ENCODE assay signal across 9 cellular contexts in the genomic region with DNA sequence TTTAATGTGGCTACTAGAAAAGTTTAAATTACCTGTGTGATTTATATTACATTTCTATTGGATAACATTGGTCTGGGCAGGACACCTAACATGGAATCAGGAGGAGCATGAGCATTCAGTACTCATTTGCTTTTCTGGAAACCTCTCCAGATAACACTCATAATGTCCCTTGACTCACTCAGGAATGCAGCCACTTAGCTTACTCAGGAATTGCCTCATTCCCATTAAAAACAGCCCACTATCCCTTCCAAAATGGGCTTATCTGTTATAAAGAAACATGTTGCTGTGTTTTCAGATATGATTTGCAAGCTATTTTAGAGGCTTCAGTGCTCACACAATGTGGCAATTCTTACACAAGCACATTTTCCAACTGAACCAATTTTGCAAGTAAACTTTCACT. TPM values are rescaled to one million over a fixed set of nuclear protein-coding genes. Genes with fewer than 3 reads are reported as not detected.
DNase-seq lines count a peak whose midpoint lies in the region; ATAC-seq, FAIRE-seq and TF ChIP-seq lines count a peak whose summit lies in the region.
"Had no signal": no experiment of that assay in that cellular context is flagged by ENCODE, and none has a peak within 500 bp of the region (broad histone marks: within the 10 kb centered on the region; RNA-seq: fewer than 3 reads in every experiment).

No MANE protein-coding gene starts in this region.

- H2AFZ ChIP-seq in K562 (ENCODE audit: low read depth, low read length) = no peak overlapping the region
- H2AFZ ChIP-seq in keratinocyte (ENCODE audit: control insufficient read depth, low read length) = peak overlapping the region; percentile 42

- no peaks in the 10 kb centered on the region for H3K36me3 ChIP-seq in K562 (ENCODE audit: control insufficient read depth, insufficient read depth, low read length)
- no peaks in the 10 kb centered on the region for H3K36me3 ChIP-seq in keratinocyte (ENCODE audit: control insufficient read depth in 2 of 2, extremely low read depth in 1 of 2, insufficient read depth in 2 of 2, low read length in 2 of 2)
- no peaks in the 10 kb centered on the region for H3K36me3 ChIP-seq in thyroid gland

- intact Hi-C loops in K562 (cut with micrococcal nuclease) (no loop called here), thyroid gland (cut with DNase I) (no loop called here)

- H3K9me1 ChIP-seq in K562 (ENCODE audit: control insufficient read depth, insufficient read depth, low read length) = no peaks in the 10 kb centered on the region
- no peaks in the 10 kb centered on the region for H3K9me1 ChIP-seq in keratinocyte (ENCODE audit: control insufficient read depth, extremely low read depth, insufficient read depth, low read length)

- dilution Hi-C loops in keratinocyte (cut with MboI; ENCODE audit: extremely low pct_ligation_motif_present, low sequenced_read_pairs) = no loop called here

- H3K9me3 ChIP-seq in K562 (replicated peaks; ENCODE audit: control insufficient read depth, insufficient read depth, low read depth, low read length) (no peaks in the 10 kb centered on the region), keratinocyte (ENCODE audit: control insufficient read depth, low read depth, low read length) (no peaks in the 10 kb centered on the region), thyroid gland (no peaks in the 10 kb centered on the region)

- DNase-seq in HT1080 (ENCODE audit: low read depth) (peak; percentile 80), K562 (ENCODE audit: extremely low read depth in 1 of 4, low spot score in 3 of 4) (peak in 3 of 4 experiments; percentile 7 to 38 (median 12)), keratinocyte (ENCODE audit: low read depth, low spot score) (peak; percentile 33), thyroid gland (no peak), ecto neural progenitor cell (ENCODE audit: low spot score) (no peak), HPDE6-E6E7 (ENCODE audit: extremely low spot score) (no peak)

- H3K9ac ChIP-seq in K562 (ENCODE audit: insufficient read depth in 1 of 2, low read depth in 2 of 2, low read length in 2 of 2) (0 out of 4 replicates have a peak overlapping the region, but pooled peaks of 1 of the 2 experiments have one; percentile 22), keratinocyte (ENCODE audit: control insufficient read depth, extremely low read depth, insufficient read depth, low read length) (peak overlapping the region; percentile 31)

- no peak for TF ChIP-seq POLR2A in K562 (conservative IDR thresholded peaks at IDR 0.05)
- TF ChIP-seq POLR2A in thyroid gland (IDR thresholded peaks at IDR 0.05) = no peak

- ATAC-seq in K562 = peak; percentile 62
- no peak for ATAC-seq in HG03439 (IDR thresholded peaks at IDR 0.05; ENCODE audit: unreplicated experiment)
- ATAC-seq in GM19324 (IDR thresholded peaks at IDR 0.05; ENCODE audit: low FRiP score, unreplicated experiment) = no peak

- H3K27ac ChIP-seq in K562 (ENCODE audit: extremely low read depth, low read depth, low read length) = peak overlapping the region; percentile 77; the same call in 2 of the 3 replicates
- H3K27ac ChIP-seq in keratinocyte (ENCODE audit: control insufficient read depth, insufficient read depth, low read length) = peak overlapping the region; percentile 93
- peak overlapping the region; percentile 56 to 82 (median 82) for H3K27ac ChIP-seq in thyroid gland
- H3K27ac ChIP-seq: VCaP had no signal

- CTCF ChIA-PET in K562 (lab: Yijun Ruan, JAX; ENCODE audit: low intra/inter-chr PET ratio) = no interaction called here

- POLR2A ChIA-PET in K562 (lab: Yijun Ruan, JAX) = interaction anchor here (0.7 to 2.1 kb wide), 3 partner anchors 16 to 19 kb away, joined by 3 to 5 read pairs (median 4); partner anchors contain the start of gene GBE1

- H3K4me3 ChIP-seq in K562 = no peak overlapping the region
- no peak overlapping the region for H3K4me3 ChIP-seq in keratinocyte (ENCODE audit: control insufficient read depth in 2 of 3, extremely low read depth in 1 of 3, insufficient read depth in 2 of 3, low read depth in 1 of 3, low read length in 3 of 3)
- H3K4me3 ChIP-seq in thyroid gland (replicated peaks in 1 of 3) = no peak overlapping the region

- in situ Hi-C loops in K562 (cut with MboI) = no loop called here

- TF ChIP-seq CTCF in K562 (IDR thresholded peaks at IDR 0.05 in 2 of 3, conservative IDR thresholded peaks at IDR 0.05 in 1 of 3; ENCODE audit: insufficient read depth in 2 of 3, low read depth in 1 of 3, low read length in 3 of 3) (no peak), keratinocyte (optimal IDR thresholded peaks at IDR 0.05 in 1 of 3, IDR thresholded peaks at IDR 0.05 in 1 of 3, conservative IDR thresholded peaks at IDR 0.05 in 1 of 3; ENCODE audit: extremely low read depth in 1 of 3, insufficient read depth in 2 of 3, low read length in 3 of 3) (no peak), thyroid gland (IDR thresholded peaks at IDR 0.05) (no peak)

- no TSS peak for BruUV-seq in K562 (replicated peaks; lab: Mats Ljungman, UMichigan)

- TF ChIP-seq EP300 in K562 (IDR thresholded peaks at IDR 0.05; ENCODE audit: low read length) = peak; percentile 38; the same call in 1 of the 2 replicates

- FAIRE-seq in K562 (lab: Jason Lieb, UNC) (peak; percentile 23), keratinocyte (lab: Jason Lieb, UNC) (peak; percentile 97)

- H3K4me1 ChIP-seq in K562 (replicated peaks in 1 of 2; ENCODE audit: control insufficient read depth in 2 of 2, insufficient read depth in 2 of 2, low read length in 2 of 2) (peaks cover 0 to 22% of the 10 kb centered on the region in 2 experiments; a peak in 4 of 5 replicates), keratinocyte (ENCODE audit: control insufficient read depth, extremely low read depth, insufficient read depth, low read length) (peaks cover 36% of the 10 kb centered on the region), thyroid gland (peaks cover 19 to 37% of the 10 kb centered on the region in 2 donors)

- no peak for TF ChIP-seq RAD21 in K562 (CRISPR knock-in tag; conservative IDR thresholded peaks at IDR 0.05 in 1 of 2, IDR thresholded peaks at IDR 0.05 in 1 of 2)

- no peaks in the 10 kb centered on the region for H3K27me3 ChIP-seq in K562 (ENCODE audit: control insufficient read depth in 2 of 2, insufficient read depth in 2 of 2, low read length in 2 of 2)
- no peaks in the 10 kb centered on the region for H3K27me3 ChIP-seq in keratinocyte (ENCODE audit: control insufficient read depth, extremely low read depth, insufficient read depth, low read length)
- no peaks in the 10 kb centered on the region for H3K27me3 ChIP-seq in thyroid gland

- no peaks in the 10 kb centered on the region for H4K20me1 ChIP-seq in K562 (replicated peaks; ENCODE audit: control insufficient read depth, insufficient read depth, low read length)
- H4K20me1 ChIP-seq in keratinocyte (ENCODE audit: control insufficient read depth, extremely low read depth, insufficient read depth, low read length) = no peaks in the 10 kb centered on the region

- 0 out of 3 replicates have a peak, but pooled peaks cover 10% of the 10 kb centered on the region for H3K79me2 ChIP-seq in K562 (ENCODE audit: control insufficient read depth, insufficient read depth, low read length)
- peaks cover 4% of the 10 kb centered on the region for H3K79me2 ChIP-seq in keratinocyte (ENCODE audit: control insufficient read depth, insufficient read depth, low read length)

- H3K4me2 ChIP-seq in K562 (ENCODE audit: insufficient read depth, low read length) = no peak overlapping the region
- peak overlapping the region; percentile 78 for H3K4me2 ChIP-seq in keratinocyte (ENCODE audit: control insufficient read depth, extremely low read depth, insufficient read depth, low read depth, low read length)

TF ChIP-seq in K562, 482 proteins besides CTCF, POLR2A, EP300 and RAD21 (continues in another document):
- TF ChIP-seq TAL1 (IDR thresholded peaks at IDR 0.05) = peak; percentile 13; the same call in 1 of the 2 replicates
- no peak for TF ChIP-seq NUFIP1 (IDR thresholded peaks at IDR 0.05; ENCODE audit: partially characterized antibody)
- TF ChIP-seq JUN (IDR thresholded peaks at IDR 0.05; ENCODE audit: borderline replicate concordance, low read depth, low read length) = peak; percentile 29; the same call in 1 of the 2 replicates
- no peak for TF ChIP-seq JUN (CRISPR knock-in tag; IDR thresholded peaks at IDR 0.05; ENCODE audit: borderline replicate concordance)
- 0 out of 2 replicates have a peak, but pooled peaks have one; percentile 10 for TF ChIP-seq CEBPG (CRISPR knock-in tag; IDR thresholded peaks at IDR 0.05)
- TF ChIP-seq CEBPG (tag; conservative IDR thresholded peaks at IDR 0.05 in 1 of 2, IDR thresholded peaks at IDR 0.05 in 1 of 2) = peak in 1 of 2 experiments; percentile 78; a peak in 3 of 4 replicates

RNA-seq across cellular contexts. Expression of gene GBE1, which starts 17.1 kb away (rescaled TPM):
- total RNA-seq in HT1080 (2014; rRNA removed; shearing (Covaris generic)) = 31.3 and 35.1 TPM in 2 replicates
- 46.5 and 55.8 TPM in 2 replicates for polyA plus RNA-seq in HT1080 (2015; cell fraction: cytosol; rRNA removed)
- polyA plus RNA-seq in HT1080 (2015; cell fraction: nucleus; rRNA removed) = 66.3 and 81.4 TPM in 2 replicates
- 23.8 and 50.0 TPM in 2 replicates for total RNA-seq in K562 (2011; cell fraction: chromatin; rRNA removed; ENCODE audit: low replicate concordance)
- total RNA-seq in K562 (2011; cell fraction: nucleolus; rRNA removed) = 12.1 and 12.3 TPM in 2 replicates
- total RNA-seq in K562 (2011; cell fraction: nucleoplasm; rRNA removed) = 17.7 and 23.6 TPM in 2 replicates
- total RNA-seq in K562 (2014; rRNA removed) (8.1 and 9.4 TPM in 2 replicates), K562 (2014; rRNA removed; fragmentation: Illumina TruSeq; extraction: Trizol) (18.2 and 21.6 TPM in 2 replicates), K562 (2015; rRNA removed; fragmentation: Illumina TruSeq; extraction: Trizol) (20.0 and 23.4 TPM in 2 replicates), K562 (2021) (13.8 TPM in 2 replicates), thyroid gland (10 to 100 TPM; 33.4 to 58.4 (median 40.8) TPM)
- polyA plus RNA-seq in K562 (2011; rRNA removed) (15.6 and 25.6 TPM in 2 replicates), K562 (2014; fragmentation: Illumina TruSeq; extraction: Trizol) (12.2 and 13.1 TPM in 2 replicates), K562 (2014; fragmentation: Nextera tagmentation; extraction: Ambion mirVana) (1 to 10 TPM; 7.9 to 9.2 TPM), K562 (2014; rRNA removed) (9.5 and 9.9 TPM in 2 replicates), keratinocyte (19.4 to 30.2 TPM (median 20.5 TPM) in 3 replicates)
- 5.0 and 10.7 TPM in 2 replicates for polyA plus RNA-seq in K562 (2011; cell fraction: cytosol; rRNA removed)
- polyA plus RNA-seq in K562 (2011; cell fraction: nucleus; rRNA removed) = 6.8 and 8.0 TPM in 2 replicates
- 12.7 and 21.1 TPM in 2 replicates for polyA plus RNA-seq in K562 (2012)
- polyA minus RNA-seq in K562 (2011; rRNA and poly(A)+ RNA removed) = 45.0 and 45.3 TPM in 2 replicates
- polyA minus RNA-seq in K562 (2011; cell fraction: cytosol; rRNA and poly(A)+ RNA removed) = 10.6 and 12.1 TPM in 2 replicates
- polyA minus RNA-seq in K562 (2011; cell fraction: nucleus; rRNA and poly(A)+ RNA removed) = 36.9 and 43.8 TPM in 2 replicates
- 25.1 TPM for polyA plus RNA-seq in keratinocyte (2011; ENCODE audit: low read depth)
- 16.7 and 33.5 TPM in 2 replicates for polyA plus RNA-seq in keratinocyte (2011; cell fraction: cytosol; rRNA removed)
- 18.6 and 27.7 TPM in 2 replicates for polyA plus RNA-seq in keratinocyte (2011; cell fraction: nucleus; rRNA removed)
- polyA plus RNA-seq in keratinocyte (2012; ENCODE audit: low replicate concordance) = 21.4 and 35.7 TPM in 2 replicates
- 8.4 to 44.1 TPM (median 23.9 TPM) in 3 replicates for polyA minus RNA-seq in keratinocyte
- 15.7 TPM for polyA minus RNA-seq in keratinocyte (2011; cell fraction: cytosol; rRNA and poly(A)+ RNA removed)
- 30.5 and 44.7 TPM in 2 replicates for polyA minus RNA-seq in keratinocyte (2011; cell fraction: nucleus; rRNA and poly(A)+ RNA removed)

Comparison
In these comparisons a context has a peak if more than half of its experiments do, and no peak if none do; other contexts are left out.
1. DNase-seq: peak in HT1080 (single experiment), K562 (3 of 4) and keratinocyte (single experiment); none in thyroid gland (0 of 2), ecto neural progenitor cell (single experiment) and HPDE6-E6E7 (single experiment).
2. Peak in every context shown above with its lines, with median percentiles within 50 percentile points of each other: H3K27ac ChIP-seq.